In the genomic region with DNA sequence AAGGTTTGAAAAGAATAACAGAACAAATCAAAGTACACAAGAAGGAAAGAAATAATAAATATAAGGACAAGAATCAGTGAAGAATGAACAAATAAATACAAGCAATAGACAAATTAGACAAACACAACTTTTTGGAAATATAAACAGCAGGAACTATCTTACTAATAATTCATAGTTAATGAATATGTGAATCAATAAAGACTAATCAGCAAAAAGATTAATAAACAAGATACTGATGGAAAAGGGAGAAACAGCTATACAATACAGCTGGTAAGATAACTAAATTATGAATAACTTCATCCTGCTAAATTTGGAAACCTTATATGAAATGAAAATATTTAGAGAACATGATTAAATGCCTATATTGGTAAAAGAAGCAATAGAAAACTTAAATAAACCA, we compare ENCODE assay signal across 31 cellular contexts.
"Had no signal": no experiment of that assay in that cellular context is flagged by ENCODE, and none has a peak within 500 bp of the region (broad histone marks: within the 10 kb centered on the region; RNA-seq: fewer than 3 reads in every experiment).

No MANE protein-coding gene starts in this region.

- ATAC-seq: activated CD4-positive, alpha-beta T cell treated with anti-CD3 and anti-CD28 coated beads for 36 hours; activated CD4-positive, CD25-positive, alpha-beta regulatory T cell treated with anti-CD3 and anti-CD28 coated beads, Interleukin-2, amount 50 U/mL, for 24 hours; activated CD8-positive, alpha-beta memory T cell treated with anti-CD3 and anti-CD28 coated beads, Interleukin-2, amount 10 ng/mL, durations not matched to agents 7 days and 5 days; activated CD8-positive, alpha-beta T cell treated with anti-CD3 and anti-CD28 coated beads, Interleukin-2, amount 10 ng/mL, durations not matched to agents 7 days and 5 days; activated naive CD8-positive, alpha-beta T cell treated with anti-CD3 and anti-CD28 coated beads, Interleukin-2, amount 50 U/mL, for 24 hours; WTC11 had no signal

- H3K27ac ChIP-seq: ascending aorta, cardiac muscle cell, WERI-Rb-1 had no signal

- H3K27me3 ChIP-seq: ascending aorta, cardiac muscle cell had no signal

- H3K4me1 ChIP-seq: ascending aorta had no signal

- H3K36me3 ChIP-seq: ascending aorta, cardiac muscle cell, WERI-Rb-1 had no signal

- DNase-seq: activated CD4-positive, alpha-beta memory T cell treated with anti-CD3 and anti-CD28 coated beads, Interleukin-2, amount 10 ng/mL, durations not matched to agents 7 days and 5 days; activated CD4-positive, alpha-beta T cell treated with anti-CD3 and anti-CD28 coated beads for 1 hour; activated CD4-positive, alpha-beta T cell treated with anti-CD3 and anti-CD28 coated beads for 36 hours; activated CD4-positive, alpha-beta T cell treated with anti-CD3 and anti-CD28 coated beads for 48 hours; activated CD4-positive, alpha-beta T cell treated with anti-CD3 and anti-CD28 coated beads, Interleukin-2, amount 10 ng/mL, durations not matched to agents 7 days and 5 days; activated CD4-positive, alpha-beta T cell treated with anti-CD3 and anti-CD28 coated beads, Interleukin-2, amount 50 U/mL, for 48 hours; activated CD4-positive, CD25-positive, alpha-beta regulatory T cell; activated CD8-positive, alpha-beta memory T cell treated with anti-CD3 and anti-CD28 coated beads for 24 hours; activated CD8-positive, alpha-beta memory T cell treated with anti-CD3 and anti-CD28 coated beads, Interleukin-2, amount 10 ng/mL, durations not matched to agents 7 days and 5 days; activated CD8-positive, alpha-beta memory T cell treated with anti-CD3 and anti-CD28 coated beads, Interleukin-2, amount 50 U/mL, for 48 hours; activated CD8-positive, alpha-beta T cell treated with anti-CD3 and anti-CD28 coated beads, Interleukin-2, amount 10 ng/mL, durations not matched to agents 7 days and 5 days; activated effector memory CD4-positive, alpha-beta T cell treated with Interleukin-2 at 50 U/mL for 16 hours; activated gamma-delta T cell; activated naive CD4-positive, alpha-beta T cell treated with anti-CD3 and anti-CD28 coated beads, Interleukin-2, amount 10 ng/mL, durations not matched to agents 7 days and 5 days; activated naive CD4-positive, alpha-beta T cell treated with Interleukin-2 at 50 U/mL for 16 hours; activated naive CD8-positive, alpha-beta T cell treated with anti-CD3 and anti-CD28 coated beads, Interleukin-2, amount 10 ng/mL, durations not matched to agents 7 days and 5 days; activated naive CD8-positive, alpha-beta T cell treated with anti-CD3 and anti-CD28 coated beads, Interleukin-2, amount 50 U/mL, for 24 hours; activated T-cell treated with anti-CD3 and anti-CD28 coated beads, Interleukin-2, amount 50 U/mL, for 24 hours; activated T-cell treated with anti-CD3 and anti-CD28 coated beads, Interleukin-2, amount 50 U/mL, for 48 hours; amygdala; anterior cingulate cortex; caudate nucleus; cerebellar nuclear complex; T-helper 2 cell; T-helper 9 cell; WERI-Rb-1 had no signal

- FAIRE-seq: bronchial epithelial cell had no signal

- H3K4me3 ChIP-seq: ascending aorta, cardiac muscle cell had no signal
